11 cellular contexts compared by ENCODE assay signal in the genomic region with DNA sequence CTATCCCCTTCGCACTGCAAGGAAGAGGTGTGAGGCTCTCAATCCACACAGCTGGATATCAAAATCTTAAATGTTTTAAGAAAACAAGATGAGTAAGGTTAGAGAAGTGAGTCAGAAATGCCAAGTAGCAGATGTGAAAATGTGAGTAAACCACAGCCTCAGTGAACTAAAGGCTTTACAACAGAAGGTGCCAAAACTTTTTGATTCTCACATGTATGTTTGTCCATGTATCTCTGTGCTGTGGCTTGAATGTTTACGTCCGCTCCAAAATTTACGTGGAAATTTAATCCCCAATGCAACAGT.
A peak's percentile ranks its signal among the peaks of the same experiment; 100 is the strongest.
DNase-seq lines count a peak whose midpoint lies in the region; TF ChIP-seq lines count a peak whose summit lies in the region.
"Had no signal": no experiment of that assay in that cellular context is flagged by ENCODE, and none has a peak within 500 bp of the region (broad histone marks: within the 10 kb centered on the region; RNA-seq: fewer than 3 reads in every experiment).

No MANE protein-coding gene starts in this region.

- H3K4me3 Mint-ChIP-seq in glutamatergic neuron (ENCODE audit: unreplicated experiment): no peak overlapping the region
- no peak overlapping the region for H3K4me3 Mint-ChIP-seq in CD14-positive monocyte
- H3K4me3 Mint-ChIP-seq: CD4-positive, CD25-positive, alpha-beta regulatory T cell; memory B cell had no signal

- intact Hi-C loops in CD14-positive monocyte (cut with micrococcal nuclease): no loop called here

- DNase-seq in EH (ENCODE audit: low read depth) (peak; percentile 72), HCEC 1CT (peak; percentile 88), RPMI7951 (ENCODE audit: low read depth) (peak; percentile 85), glutamatergic neuron (no peak), CD14-positive monocyte (ENCODE audit: low spot score) (no peak), T-helper 1 cell (no peak), retina (no peak), DMS53 (lab: John Stamatoyannopoulos, UW) (no peak)
- DNase-seq: CD4-positive, CD25-positive, alpha-beta regulatory T cell; stimulated activated CD4-positive, alpha-beta T cell treated with anti-CD3 and anti-CD28 coated beads, Interleukin-15, amount 100 ng/mL, for 24 hours had no signal

- TF ChIP-seq CTCF in glutamatergic neuron (IDR thresholded peaks at IDR 0.05; ENCODE audit: partially characterized antibody, unreplicated experiment) (no peak), CD14-positive monocyte (IDR thresholded peaks at IDR 0.05) (no peak)

- peaks cover 6% of the 10 kb centered on the region for H3K36me3 Mint-ChIP-seq in glutamatergic neuron (ENCODE audit: unreplicated experiment)
- H3K36me3 Mint-ChIP-seq in CD14-positive monocyte: no peaks in the 10 kb centered on the region
- H3K36me3 Mint-ChIP-seq: CD4-positive, CD25-positive, alpha-beta regulatory T cell; memory B cell had no signal

- H3K4me1 Mint-ChIP-seq in glutamatergic neuron (ENCODE audit: low read depth, unreplicated experiment) (peaks cover 8% of the 10 kb centered on the region), CD14-positive monocyte (no peaks in the 10 kb centered on the region)
- H3K4me1 Mint-ChIP-seq: CD4-positive, CD25-positive, alpha-beta regulatory T cell; memory B cell had no signal

- H3K9me3 Mint-ChIP-seq in glutamatergic neuron (ENCODE audit: unreplicated experiment) (peaks cover 1% of the 10 kb centered on the region), CD14-positive monocyte (peaks cover 0 to 12% (median 3%) of the 10 kb centered on the region in 7 donors)

- peak overlapping the region; percentile 17 for H3K27ac Mint-ChIP-seq in glutamatergic neuron (ENCODE audit: unreplicated experiment)
- no peak overlapping the region for H3K27ac Mint-ChIP-seq in CD14-positive monocyte
- H3K27ac Mint-ChIP-seq: CD4-positive, CD25-positive, alpha-beta regulatory T cell; memory B cell had no signal

- H3K27me3 Mint-ChIP-seq in glutamatergic neuron (ENCODE audit: unreplicated experiment): peaks cover 6% of the 10 kb centered on the region
- peaks cover 0 to 2% (median 0%) of the 10 kb centered on the region in 3 donors for H3K27me3 Mint-ChIP-seq in CD14-positive monocyte (ENCODE audit: low read depth in 3 of 3)
- H3K27me3 Mint-ChIP-seq: CD4-positive, CD25-positive, alpha-beta regulatory T cell; memory B cell had no signal

Comparison
In these comparisons a context has a peak if more than half of its experiments do, and no peak if none do; other contexts are left out.
1. DNase-seq: peak in EH (single experiment), HCEC 1CT (single experiment) and RPMI7951 (single experiment); none in glutamatergic neuron (single experiment), CD14-positive monocyte (single experiment), T-helper 1 cell (0 of 5), retina (single experiment) and DMS53 (single experiment).